ENCODE assay signal across 18 cellular contexts in the genomic region with DNA sequence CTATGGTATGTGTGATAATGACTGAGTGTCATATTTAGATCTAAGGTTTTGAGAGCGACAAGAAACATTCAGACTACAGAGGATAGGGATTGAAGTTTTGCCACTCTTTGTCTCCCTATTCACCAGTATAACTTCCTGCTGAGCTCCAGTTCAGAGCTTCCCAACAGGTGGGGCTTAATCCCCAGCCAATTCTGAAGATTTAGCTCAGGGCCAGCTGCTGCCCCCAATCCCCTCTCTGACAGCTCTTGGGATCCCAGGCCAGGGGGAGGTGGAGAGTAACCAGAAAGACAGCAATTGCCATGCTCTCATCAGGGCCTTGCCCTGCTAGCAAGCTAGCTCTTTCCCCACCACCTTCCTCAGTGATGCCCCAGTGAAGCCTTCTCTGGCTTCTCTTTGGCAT. TPM values are rescaled to one million over a fixed set of nuclear protein-coding genes. Genes with fewer than 3 reads are reported as not detected.
DNase-seq lines count a peak whose midpoint lies in the region; ATAC-seq and TF ChIP-seq lines count a peak whose summit lies in the region.
"Had no signal": no experiment of that assay in that cellular context is flagged by ENCODE, and none has a peak within 500 bp of the region (broad histone marks: within the 10 kb centered on the region; RNA-seq: fewer than 3 reads in every experiment).

No MANE protein-coding gene starts in this region.

- H3K4me1 ChIP-seq in GM23338 (ENCODE audit: insufficient read depth) (peaks cover 34% of the 10 kb centered on the region), endodermal cell (ENCODE audit: control insufficient read depth, insufficient read depth, low read length) (peaks cover 11% of the 10 kb centered on the region), neural progenitor cell (peaks cover 62% of the 10 kb centered on the region), tibial nerve (peaks cover 0 to 8% (median 0%) of the 10 kb centered on the region in 4 donors)
- H3K4me1 ChIP-seq: BE2C had no signal

- H3K36me3 ChIP-seq in GM23338 (ENCODE audit: insufficient read depth) (no peaks in the 10 kb centered on the region), endodermal cell (ENCODE audit: control insufficient read depth, insufficient read depth, low read length) (no peaks in the 10 kb centered on the region), neural progenitor cell (no peaks in the 10 kb centered on the region), tibial nerve (no peaks in the 10 kb centered on the region)
- H3K36me3 ChIP-seq: BE2C had no signal

- DNase-seq in GM23338 (ENCODE audit: low spot score), result no peak
- peak; percentile 88 for DNase-seq in NCI-H82 treated with DMSO at 0.1 percent for 48 hours (lab: John Stamatoyannopoulos, UW; ENCODE audit: unreplicated experiment)
- peak; percentile 75 for DNase-seq in endodermal cell
- peak; percentile 86 for DNase-seq in neural progenitor cell (ENCODE audit: low spot score)
- DNase-seq in GM10266 (ENCODE audit: extremely low spot score), result no peak
- no peak for DNase-seq in sciatic nerve (ENCODE audit: low spot score)
- no peak for DNase-seq in tibial nerve (ENCODE audit: low spot score in 2 of 2)
- no peak for DNase-seq in 8988T
- DNase-seq: BE2C, EL, GF-D8, H9, HFFc6, NCI-H1092 treated with DMSO at 0.1 percent for 48 hours, NCI-H1436 treated with DMSO at 0.1 percent for 48 hours, NCI-H1930, NCI-H510A treated with DMSO at 0.1 percent for 48 hours had no signal

- no peaks in the 10 kb centered on the region for H3K9me3 ChIP-seq in endodermal cell (ENCODE audit: control insufficient read depth, low read length)
- H3K9me3 ChIP-seq in neural progenitor cell (ENCODE audit: low read depth), result no peaks in the 10 kb centered on the region
- H3K9me3 ChIP-seq in tibial nerve, result no peaks in the 10 kb centered on the region
- H3K9me3 ChIP-seq: BE2C had no signal

- H3K4me3 ChIP-seq in GM23338, result no peak overlapping the region
- no peak overlapping the region for H3K4me3 ChIP-seq in endodermal cell (ENCODE audit: low read length)
- no peak overlapping the region for H3K4me3 ChIP-seq in neural progenitor cell
- H3K4me3 ChIP-seq in tibial nerve, result no peak overlapping the region

- no peaks in the 10 kb centered on the region for H3K36me3 Mint-ChIP-seq in GM23338 (ENCODE audit: low read depth)
- no peaks in the 10 kb centered on the region for H3K36me3 Mint-ChIP-seq in endodermal cell (ENCODE audit: low read depth)
- no peaks in the 10 kb centered on the region for H3K36me3 Mint-ChIP-seq in neural progenitor cell

- ATAC-seq in GM23338 (peak; percentile 91), sciatic nerve (no peak)
- ATAC-seq: Right ventricle myocardium inferior had no signal

- intact Hi-C loops in sciatic nerve (cut with DNase I), result no loop called here

- no peaks in the 10 kb centered on the region for H3K27me3 ChIP-seq in GM23338 (ENCODE audit: insufficient read depth)
- H3K27me3 ChIP-seq in endodermal cell (ENCODE audit: control insufficient read depth, insufficient read depth, low read length, poor library complexity, severe bottlenecking), result no peaks in the 10 kb centered on the region
- H3K27me3 ChIP-seq in neural progenitor cell, result no peaks in the 10 kb centered on the region
- H3K27me3 ChIP-seq in tibial nerve, result no peaks in the 10 kb centered on the region
- H3K27me3 ChIP-seq: BE2C had no signal

- peaks cover 5% of the 10 kb centered on the region; the same call in 1 of the 2 replicates for H3K9me2 ChIP-seq in GM23338 (ENCODE audit: insufficient read depth)

- H3K4me3 Mint-ChIP-seq in GM23338 (no peak overlapping the region), endodermal cell (no peak overlapping the region), neural progenitor cell (no peak overlapping the region)
- H3K4me3 Mint-ChIP-seq: H9, HFFc6 had no signal

- no peak for TF ChIP-seq EP300 in tibial nerve (IDR thresholded peaks at IDR 0.05)

- H3K4me2 ChIP-seq in GM23338 (no peak overlapping the region), neural progenitor cell (peak overlapping the region; percentile 46)

- no peaks in the 10 kb centered on the region for H3F3A ChIP-seq in GM23338 (replicated peaks; ENCODE audit: low read depth)
- H3F3A ChIP-seq in neural progenitor cell (ENCODE audit: low read depth), result peaks cover 47% of the 10 kb centered on the region

- TF ChIP-seq POLR2A in tibial nerve (IDR thresholded peaks at IDR 0.05), result no peak

- no peaks in the 10 kb centered on the region for H3K79me2 ChIP-seq in GM23338 (replicated peaks; ENCODE audit: insufficient read depth)
- H3K79me2 ChIP-seq in neural progenitor cell (ENCODE audit: low read depth), result no peaks in the 10 kb centered on the region

- H3K9me3 Mint-ChIP-seq in GM23338, result no peaks in the 10 kb centered on the region; the same call in 2 of the 3 replicates
- no peaks in the 10 kb centered on the region for H3K9me3 Mint-ChIP-seq in endodermal cell
- peaks cover 5% of the 10 kb centered on the region for H3K9me3 Mint-ChIP-seq in neural progenitor cell
- H3K9me3 Mint-ChIP-seq: H9, HFFc6 had no signal

- H3K27ac Mint-ChIP-seq in GM23338 (no peak overlapping the region), endodermal cell (no peak overlapping the region), neural progenitor cell (peak overlapping the region; percentile 23)
- H3K27ac Mint-ChIP-seq: HFFc6 had no signal

- H3K9ac ChIP-seq in endodermal cell (ENCODE audit: extremely low read depth, low read length, poor library complexity, severe bottlenecking) (no peak overlapping the region), neural progenitor cell (no peak overlapping the region)

- no peak for TF ChIP-seq CTCF in GM23338 (conservative IDR thresholded peaks at IDR 0.05; ENCODE audit: low read depth in 2 of 2)
- no peak for TF ChIP-seq CTCF in endodermal cell (conservative IDR thresholded peaks at IDR 0.05)
- no peak for TF ChIP-seq CTCF in neural progenitor cell (IDR thresholded peaks at IDR 0.05)
- no peak for TF ChIP-seq CTCF in GM10266 (IDR thresholded peaks at IDR 0.05; ENCODE audit: control insufficient read depth, insufficient read depth, low read depth, missing control alignments)
- TF ChIP-seq CTCF in tibial nerve (IDR thresholded peaks at IDR 0.05), result no peak

- WGBS in endodermal cell (ENCODE audit: insufficient coverage in 1 of 2, insufficient read length in 1 of 2), 2 experiments, result 57% methylated on average over 1 of the region's 1 CpG; no CpG with 5 or more reads in 1 of the 2 experiments
- 84 to 91% methylated on average over 1 of the region's 1 CpG for WGBS in tibial nerve, 2 donors

- no peaks in the 10 kb centered on the region for H3K27me3 Mint-ChIP-seq in GM23338 (ENCODE audit: insufficient read depth, low read depth, poor library complexity)
- H3K27me3 Mint-ChIP-seq in endodermal cell (ENCODE audit: insufficient read depth), result peaks cover 2% of the 10 kb centered on the region
- no peaks in the 10 kb centered on the region for H3K27me3 Mint-ChIP-seq in neural progenitor cell (ENCODE audit: insufficient read depth, low read depth)

- H3K4me1 Mint-ChIP-seq in GM23338, result peaks cover 32% of the 10 kb centered on the region
- H3K4me1 Mint-ChIP-seq in endodermal cell, result peaks cover 30% of the 10 kb centered on the region
- peaks cover 37% of the 10 kb centered on the region for H3K4me1 Mint-ChIP-seq in neural progenitor cell

- H2AFZ ChIP-seq in GM23338 (peak overlapping the region; percentile 18; the same call in 1 of the 2 replicates), neural progenitor cell (replicated peaks) (no peak overlapping the region)

- H3K27ac ChIP-seq in GM23338 (ENCODE audit: low read depth) (no peak overlapping the region), endodermal cell (ENCODE audit: low read depth, low read length) (no peak overlapping the region), neural progenitor cell (peak overlapping the region; percentile 76), tibial nerve (no peak overlapping the region)

- H4K20me1 ChIP-seq in GM23338 (replicated peaks; ENCODE audit: insufficient read depth), result no peaks in the 10 kb centered on the region
- H4K20me1 ChIP-seq in neural progenitor cell (ENCODE audit: low read depth), result no peaks in the 10 kb centered on the region

TF ChIP-seq in GM23338, 12 proteins besides CTCF, POLR2A, EP300 and RAD21 (continues in another document):
- no peak for TF ChIP-seq EZH2phosphoT487 (IDR thresholded peaks at IDR 0.05; ENCODE audit: unreplicated experiment)

RNA-seq across cellular contexts. Expression of a gene that starts 57.8 kb away (rescaled TPM):
- total RNA-seq in GM23338 (2014; rRNA removed; shearing (Covaris generic)), result 4.5 and 5.1 TPM in 2 replicates
- polyA plus RNA-seq in GM23338 (2016; fragmentation: Nextera tagmentation; extraction: Ambion mirVana), result 0.95 and 1.2 TPM in 2 replicates
- 1 to 10 TPM; 1.6 to 3.3 TPM for total RNA-seq in endodermal cell
- polyA plus RNA-seq in endodermal cell (2013, experiment 1 of 2), result 17.3 TPM
- polyA plus RNA-seq in endodermal cell (2013, experiment 2 of 2), result 19.1 TPM
- 8.5 and 14.3 TPM in 2 replicates for total RNA-seq in neural progenitor cell (ENCODE audit: low replicate concordance)
- 9.7 TPM for total RNA-seq in sciatic nerve
- total RNA-seq in tibial nerve, result 1 to 10 TPM; 1.2 to 2.8 (median 2.4) TPM

Comparison
In these comparisons a context has a peak if more than half of its experiments do, and no peak if none do; other contexts are left out.
1. DNase-seq: peak in NCI-H82 treated with DMSO at 0.1 percent for 48 hours (single experiment), endodermal cell (single experiment) and neural progenitor cell (single experiment); none in GM23338 (single experiment), GM10266 (single experiment), sciatic nerve (single experiment), tibial nerve (0 of 2) and 8988T (single experiment).